ENCODE assay signal across 8 cellular contexts in genomic region chr3:111603679-111604643, GRCh38. TPM values are rescaled to one million over a fixed set of nuclear protein-coding genes. Genes with fewer than 3 reads are reported as not detected.
A peak's percentile ranks its signal among the peaks of the same experiment; 100 is the strongest.
DNase-seq lines count a peak whose midpoint lies in the region; ATAC-seq and TF ChIP-seq lines count a peak whose summit lies in the region.
"Had no signal": no experiment of that assay in that cellular context is flagged by ENCODE, and none has a peak within 500 bp of the region (broad histone marks: within the 10 kb centered on the region; RNA-seq: fewer than 3 reads in every experiment).

No MANE protein-coding gene starts in this region.

- intact Hi-C loops in IMR-90 (cut with micrococcal nuclease): no loop called here

- no peak overlapping the region for H4K12ac ChIP-seq in trophoblast cell (ENCODE audit: low read depth, low read length)

- H2BK15ac ChIP-seq in IMR-90 (ENCODE audit: low read depth, low read length) (0 out of 3 replicates have a peak overlapping the region, but pooled peaks have one; percentile 20), mesenchymal stem cell (ENCODE audit: low read depth, poor library complexity, severe bottlenecking) (no peak overlapping the region)

- H2BK5ac ChIP-seq in IMR-90 (ENCODE audit: low read depth, low read length, poor library complexity, severe bottlenecking) (no peak overlapping the region), mesenchymal stem cell (ENCODE audit: low read depth, low read length, poor library complexity, severe bottlenecking) (no peak overlapping the region), trophoblast cell (ENCODE audit: low read depth, low read length, poor library complexity) (no peak overlapping the region)

- no peaks in the 10 kb centered on the region for H3K36me3 Mint-ChIP-seq in mesothelial cell of epicardium

- H3K27ac Mint-ChIP-seq in mesothelial cell of epicardium: no peak overlapping the region
- H3K27ac Mint-ChIP-seq: progenitor cell of endocrine pancreas had no signal

- no peaks in the 10 kb centered on the region for H4K20me1 ChIP-seq in IMR-90 (ENCODE audit: insufficient read depth, low read length)

- H3K9me1 ChIP-seq in IMR-90 (ENCODE audit: insufficient read depth, low read length): no peaks in the 10 kb centered on the region; the same call in 1 of the 2 replicates

- peak overlapping the region; percentile 13; the same call in 1 of the 2 replicates for H4K91ac ChIP-seq in IMR-90 (ENCODE audit: insufficient read depth, low read depth, low read length)
- no peak overlapping the region for H4K91ac ChIP-seq in mesenchymal stem cell (ENCODE audit: low read length)
- H4K91ac ChIP-seq in trophoblast cell (ENCODE audit: low read depth, low read length): no peak overlapping the region

- no peak overlapping the region for H3K18ac ChIP-seq in IMR-90 (ENCODE audit: low read depth, low read length)
- H3K18ac ChIP-seq in mesenchymal stem cell (ENCODE audit: low read depth in 1 of 2, low read length in 2 of 2): peak overlapping the region; percentile 21 to 49
- H3K18ac ChIP-seq in trophoblast cell (ENCODE audit: low read length): no peak overlapping the region

- H3K27me3 ChIP-seq in IMR-90 (ENCODE audit: control insufficient read depth, insufficient read depth, low read length) (no peaks in the 10 kb centered on the region), mesenchymal stem cell (ENCODE audit: control insufficient read depth in 1 of 2, insufficient read depth in 1 of 2, low read length in 2 of 2) (no peaks in the 10 kb centered on the region), trophoblast cell (ENCODE audit: insufficient read depth, low read length) (no peaks in the 10 kb centered on the region)

- no peak overlapping the region for H3K4me3 Mint-ChIP-seq in mesothelial cell of epicardium

- H3K23ac ChIP-seq in IMR-90 (ENCODE audit: low read depth, low read length) (no peak overlapping the region), mesenchymal stem cell (ENCODE audit: low read length in 2 of 2) (peak overlapping the region in 1 of 2 experiments; percentile 64), trophoblast cell (ENCODE audit: low read length) (no peak overlapping the region)

- H3K9ac ChIP-seq in IMR-90 (ENCODE audit: low read depth, low read length) (no peak overlapping the region), mesenchymal stem cell (ENCODE audit: low read length) (no peak overlapping the region), trophoblast cell (ENCODE audit: low read length) (no peak overlapping the region)

- no peak overlapping the region for H2BK12ac ChIP-seq in mesenchymal stem cell (ENCODE audit: low read length in 2 of 2)
- H2BK12ac ChIP-seq in trophoblast cell (ENCODE audit: low read length): no peak overlapping the region

- no peak for TF ChIP-seq RAD21 in IMR-90 (IDR thresholded peaks at IDR 0.05; ENCODE audit: low read length)

- peak overlapping the region; percentile 49; the same call in 1 of the 2 replicates for H2BK20ac ChIP-seq in IMR-90 (ENCODE audit: low read depth, low read length)

- H4K5ac ChIP-seq in IMR-90 (ENCODE audit: low read depth, low read length): no peak overlapping the region

- H2BK120ac ChIP-seq in IMR-90 (ENCODE audit: low read depth, low read length): peak overlapping the region; percentile 27; the same call in 1 of the 2 replicates
- H2BK120ac ChIP-seq in mesenchymal stem cell (ENCODE audit: low read depth, low read length): no peak overlapping the region
- no peak overlapping the region for H2BK120ac ChIP-seq in trophoblast cell (ENCODE audit: insufficient read depth, low read length, poor library complexity)

- in situ Hi-C loops in IMR-90 (cut with MboI; ENCODE audit: low sequenced_read_pairs): no loop called here

- DNase-seq in IMR-90 (no peak), mesenchymal stem cell (no peak), trophoblast cell (no peak), NCI-H2171 (lab: John Stamatoyannopoulos, UW) (no peak), mesothelial cell of epicardium (ENCODE audit: low spot score in 2 of 2, unreplicated experiment in 2 of 2) (no peak)

- CTCF ChIA-PET in IMR-90 (lab: Yijun Ruan, JAX): interaction anchor here (1.2 to 1.7 kb wide), 3 partner anchors 10 to 26 kb away, joined by 3 to 5 read pairs (median 4); no protein-coding TSS in a partner anchor

- H3K4me1 ChIP-seq in IMR-90 (ENCODE audit: control insufficient read depth, insufficient read depth, low read length) (peaks cover 4% of the 10 kb centered on the region), mesenchymal stem cell (ENCODE audit: control insufficient read depth, insufficient read depth, low read depth, low read length) (peaks cover 1% of the 10 kb centered on the region), trophoblast cell (ENCODE audit: control insufficient read depth in 1 of 2, insufficient read depth in 2 of 2, low read length in 2 of 2) (no peaks in the 10 kb centered on the region)

- H3K36me3 ChIP-seq in IMR-90 (ENCODE audit: control insufficient read depth, insufficient read depth, low read length) (no peaks in the 10 kb centered on the region), mesenchymal stem cell (ENCODE audit: control insufficient read depth in 1 of 2, insufficient read depth in 2 of 2, low read depth in 1 of 2, low read length in 2 of 2) (no peaks in the 10 kb centered on the region), trophoblast cell (ENCODE audit: control insufficient read depth in 1 of 2, insufficient read depth in 2 of 2, low read length in 2 of 2) (no peaks in the 10 kb centered on the region)

- H3K79me1 ChIP-seq in IMR-90 (ENCODE audit: low read depth in 1 of 2, low read length in 2 of 2): no peaks in the 10 kb centered on the region
- no peaks in the 10 kb centered on the region for H3K79me1 ChIP-seq in mesenchymal stem cell (replicated peaks; ENCODE audit: low read length, poor library complexity, severe bottlenecking)
- no peaks in the 10 kb centered on the region for H3K79me1 ChIP-seq in trophoblast cell (ENCODE audit: low read length)

- H3K56ac ChIP-seq in IMR-90 (ENCODE audit: extremely low read depth, insufficient read depth, low read length): no peak overlapping the region

- H3K4me3 ChIP-seq in IMR-90 (ENCODE audit: insufficient read depth, low read depth, low read length) (no peak overlapping the region), mesenchymal stem cell (ENCODE audit: insufficient read depth in 1 of 2, low read depth in 1 of 2, low read length in 2 of 2) (no peak overlapping the region), trophoblast cell (ENCODE audit: low read depth, low read length) (no peak overlapping the region)

- H3K4me2 ChIP-seq in IMR-90 (ENCODE audit: low read depth, low read length) (no peak overlapping the region), mesenchymal stem cell (ENCODE audit: low read length, poor library complexity, severe bottlenecking) (no peak overlapping the region), trophoblast cell (ENCODE audit: low read length) (no peak overlapping the region)

- no peaks in the 10 kb centered on the region for H3K9me3 Mint-ChIP-seq in mesothelial cell of epicardium

- 0 out of 2 replicates have a peak overlapping the region, but pooled peaks have one; percentile 9 for H3K4ac ChIP-seq in IMR-90 (ENCODE audit: low read depth, low read length)
- no peak overlapping the region for H3K4ac ChIP-seq in mesenchymal stem cell (ENCODE audit: low read depth in 1 of 2, low read length in 2 of 2)
- no peak overlapping the region for H3K4ac ChIP-seq in trophoblast cell (ENCODE audit: low read depth, low read length)

- no TSS peak for BruUV-seq in IMR-90 (replicated peaks; lab: Mats Ljungman, UMichigan)

- H3K14ac ChIP-seq in IMR-90 (replicated peaks; ENCODE audit: low read depth, low read length) (no peak overlapping the region; the same call in 1 of the 2 replicates), mesenchymal stem cell (ENCODE audit: low read length in 2 of 2) (no peak overlapping the region), trophoblast cell (ENCODE audit: low read length) (no peak overlapping the region)

- no CpG with 5 or more reads among the region's 3 CpGs for WGBS in IMR-90 (ENCODE audit: extremely low coverage in 2 of 2, insufficient read length in 1 of 2), 2 experiments
- 69% methylated on average over 2 of the region's 3 CpGs for WGBS in mesenchymal stem cell
- WGBS in trophoblast cell (ENCODE audit: extremely low coverage, insufficient coverage, insufficient read length): no CpG with 5 or more reads among the region's 3 CpGs

- H2AK5ac ChIP-seq in IMR-90 (ENCODE audit: low read depth, low read length) (peak overlapping the region; percentile 10; the same call in 1 of the 2 replicates), mesenchymal stem cell (ENCODE audit: low read length, severe bottlenecking) (peak overlapping the region; percentile 68), trophoblast cell (ENCODE audit: low read length) (no peak overlapping the region)

- no peak overlapping the region for H2AK9ac ChIP-seq in IMR-90 (replicated peaks; ENCODE audit: low read depth, low read length, poor library complexity)

- H4K8ac ChIP-seq in IMR-90 (ENCODE audit: low read depth in 2 of 2, low read length in 2 of 2) (0 out of 4 replicates have a peak overlapping the region, but pooled peaks of 1 of the 2 experiments have one; percentile 19), mesenchymal stem cell (ENCODE audit: low read length) (no peak overlapping the region), trophoblast cell (ENCODE audit: low read depth, low read length) (no peak overlapping the region)

- H3K27ac ChIP-seq in IMR-90 (ENCODE audit: insufficient read depth, low read length) (no peak overlapping the region), mesenchymal stem cell (ENCODE audit: low read length, poor library complexity, severe bottlenecking) (no peak overlapping the region), trophoblast cell (ENCODE audit: low read depth, low read length) (no peak overlapping the region)

- POLR2A ChIA-PET in IMR-90 (lab: Charles Lee; ENCODE audit: unreplicated experiment): no interaction called here

- TF ChIP-seq CTCF in IMR-90 (conservative IDR thresholded peaks at IDR 0.05; ENCODE audit: low read depth, low read length): no peak
- no peak for TF ChIP-seq CTCF in mesothelial cell of epicardium (IDR thresholded peaks at IDR 0.05; ENCODE audit: unreplicated experiment)

- ATAC-seq in GM18519 (IDR thresholded peaks at IDR 0.05; ENCODE audit: low FRiP score, unreplicated experiment) (peak; percentile 43), GM19468 (IDR thresholded peaks at IDR 0.05; ENCODE audit: extremely low read depth, unreplicated experiment) (peak; percentile 72), IMR-90 (ENCODE audit: low read depth) (no peak)

- dilution Hi-C loops in IMR-90 (cut with HindIII; ENCODE audit: low sequenced_read_pairs, unreplicated experiment): no loop called here

- no peaks in the 10 kb centered on the region for H3K27me3 Mint-ChIP-seq in mesothelial cell of epicardium (ENCODE audit: low read depth)

- no peaks in the 10 kb centered on the region for H3K79me2 ChIP-seq in trophoblast cell (ENCODE audit: control insufficient read depth, insufficient read depth, low read length, poor library complexity)

- peaks cover 6% of the 10 kb centered on the region for H3K4me1 Mint-ChIP-seq in mesothelial cell of epicardium

- TF ChIP-seq POLR2A in IMR-90 (IDR thresholded peaks at IDR 0.05; ENCODE audit: low read depth, low read length): no peak

- no peak overlapping the region for H2AFZ ChIP-seq in IMR-90 (replicated peaks; ENCODE audit: low read length, poor library complexity)
- no peak overlapping the region for H2AFZ ChIP-seq in mesenchymal stem cell (ENCODE audit: low read depth, low read length)
- H2AFZ ChIP-seq in trophoblast cell (ENCODE audit: insufficient read depth, low read length, poor library complexity): no peak overlapping the region

- H3K9me3 ChIP-seq in IMR-90 (ENCODE audit: control insufficient read depth, insufficient read depth, low read length) (no peaks in the 10 kb centered on the region), mesenchymal stem cell (ENCODE audit: control insufficient read depth, low read length) (no peaks in the 10 kb centered on the region), trophoblast cell (ENCODE audit: insufficient read depth, low read depth, low read length) (no peaks in the 10 kb centered on the region)

RNA-seq across cellular contexts. Expression of gene ZBED2, which starts 8.8 kb away (rescaled TPM):
- total RNA-seq in IMR-90 (2012; rRNA removed): 0.72 and 1.1 TPM in 2 replicates
- polyA plus RNA-seq in IMR-90 (2012; rRNA removed): 0.36 and 0.51 TPM in 2 replicates
- 0.15 and 0.34 TPM in 2 replicates for polyA plus RNA-seq in IMR-90 (2012; cell fraction: cytosol; rRNA removed)
- 0.10 and 0.21 TPM in 2 replicates for polyA plus RNA-seq in IMR-90 (2012; cell fraction: nucleus; rRNA removed; ENCODE audit: low replicate concordance)
- polyA plus RNA-seq in mesenchymal stem cell (2013, experiment 1 of 2): 0.01 TPM
- not detected for polyA plus RNA-seq in mesenchymal stem cell (2013, experiment 2 of 2)
- 7.3 and 7.8 TPM in 2 replicates for polyA plus RNA-seq in trophoblast cell (2013)
- total RNA-seq in mesothelial cell of epicardium: not detected in 3 replicates
- total RNA-seq: progenitor cell of endocrine pancreas had no signal

Comparison
In these comparisons a context has a peak if more than half of its experiments do, and no peak if none do; other contexts are left out.
1. H3K18ac ChIP-seq: peak in mesenchymal stem cell (2 of 2); none in IMR-90 (single experiment) and trophoblast cell (single experiment).